31 cellular contexts compared by ENCODE assay signal in the genomic region with DNA sequence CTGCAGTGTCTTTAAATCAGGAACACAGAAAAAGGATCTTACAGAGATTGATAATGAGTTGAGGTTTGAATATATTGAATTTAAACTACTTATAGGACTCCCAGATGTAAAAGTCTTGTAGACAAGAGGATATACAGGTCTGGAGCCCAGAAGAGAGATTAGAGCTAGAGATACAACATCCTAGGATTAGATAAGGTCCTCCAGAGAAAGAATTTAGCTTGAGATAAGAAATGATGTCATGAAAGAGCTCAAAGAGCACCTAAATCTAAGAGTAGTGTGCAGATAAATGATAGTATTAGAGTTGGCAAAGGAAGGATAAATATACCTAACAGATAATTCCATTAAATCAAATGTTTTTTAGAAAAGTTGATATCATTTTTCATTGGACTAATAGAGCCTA.
"Had no signal": no experiment of that assay in that cellular context is flagged by ENCODE, and none has a peak within 500 bp of the region (broad histone marks: within the 10 kb centered on the region; RNA-seq: fewer than 3 reads in every experiment).

No MANE protein-coding gene starts in this region.

- ATAC-seq: naive thymus-derived CD8-positive, alpha-beta T cell; natural killer cell treated with Interleukin-12 subunit alpha and Interleukin-12 subunit beta and Interleukin-15 and Interleukin-18, amount 100 ng/mL, for 72 hours; pancreas; sciatic nerve; stimulated activated memory B cell treated with anti-CD40 and anti-IgM and Interleukin-4, amounts not matched to agents 10 μg/mL and 1 μg/mL and 100 μg/mL, for 72 hours; stimulated activated naive CD8-positive, alpha-beta T cell treated with anti-CD3 and anti-CD28 coated beads, Interleukin-15, amount 100 ng/mL, for 72 hours; stimulated activated naive CD8-positive, alpha-beta T cell treated with anti-CD3 and anti-CD28 coated beads, Interleukin-15, Interleukin-2, amounts not matched to agents 100 U/mL and 50 U/mL, for 24 hours; upper lobe of right lung had no signal

- H3K27me3 Mint-ChIP-seq: naive thymus-derived CD8-positive, alpha-beta T cell; natural killer cell treated with Interleukin-12 subunit alpha and Interleukin-12 subunit beta and Interleukin-15 and Interleukin-18, amount 100 ng/mL, for 72 hours; stimulated activated memory B cell treated with anti-CD40 and anti-IgM and Interleukin-4, amounts not matched to agents 10 μg/mL and 1 μg/mL and 100 μg/mL, for 72 hours; stimulated activated naive CD8-positive, alpha-beta T cell treated with anti-CD3 and anti-CD28 coated beads, Interleukin-15, amount 100 ng/mL, for 72 hours; type B pancreatic cell had no signal

- H3K27ac ChIP-seq: neutrophil, pancreas, prostate gland, right atrium auricular region, skin epidermis, spleen, suprapubic skin, testis, tibial artery, transverse colon, upper lobe of right lung, uterus had no signal

- H3K9me3 ChIP-seq: pancreas, prostate gland, right atrium auricular region, suprapubic skin, testis, transverse colon, upper lobe of right lung, uterus had no signal

- DNase-seq: naive thymus-derived CD8-positive, alpha-beta T cell; nephron progenitor cell; nucleus accumbens; pancreas; retina; spleen; stimulated activated CD4-positive, alpha-beta T cell treated with anti-CD3 and anti-CD28 coated beads, Interleukin-12 subunit alpha, Interleukin-12 subunit beta, amount 100 ng/mL, for 4 hours; stimulated activated CD4-positive, alpha-beta T cell treated with anti-CD3 and anti-CD28 coated beads, Interleukin-1b, Interleukin-23, amount 100 ng/mL, for 48 hours; stimulated activated CD4-positive, alpha-beta T cell treated with anti-CD3 and anti-CD28 coated beads, Interleukin-4, amount 100 ng/mL, for 1 hour; stimulated activated CD4-positive, alpha-beta T cell treated with anti-CD3 and anti-CD28 coated beads, Interleukin-4, amount 100 ng/mL, for 4 hours; stimulated activated CD8-positive, alpha-beta memory T cell treated with anti-CD3 and anti-CD28 coated beads, Interleukin-4, amount 100 ng/mL, for 48 hours; stimulated activated naive CD4-positive, alpha-beta T cell; stimulated activated naive CD8-positive, alpha-beta T cell treated with anti-CD3 and anti-CD28 coated beads, Interleukin-15, amount 100 ng/mL, for 72 hours; stimulated activated naive CD8-positive, alpha-beta T cell treated with anti-CD3 and anti-CD28 coated beads, Interleukin-15, Interleukin-2, amounts not matched to agents 100 U/mL and 50 U/mL, for 24 hours; substantia nigra; testis; tibial artery; transverse colon; upper lobe of right lung; uterus had no signal

- FAIRE-seq: pancreas had no signal

- H3K27me3 ChIP-seq: neutrophil, pancreas, right atrium auricular region, spleen, suprapubic skin, testis, tibial artery, transverse colon, upper lobe of right lung, uterus had no signal

- H3K4me1 ChIP-seq: pancreas, prostate gland, right atrium auricular region, spleen, suprapubic skin, testis, transverse colon, upper lobe of right lung, uterus had no signal

- H3K4me1 Mint-ChIP-seq: nephron progenitor cell, neural crest cell had no signal

- H3K4me3 ChIP-seq: pancreas, prostate gland, right atrium auricular region, skin epidermis, smooth muscle cell, spleen, suprapubic skin, testis, tibial artery, transverse colon, upper lobe of right lung, uterus had no signal

- H3K4me3 Mint-ChIP-seq: naive thymus-derived CD8-positive, alpha-beta T cell; natural killer cell treated with Interleukin-12 subunit alpha and Interleukin-12 subunit beta and Interleukin-15 and Interleukin-18, amount 100 ng/mL, for 72 hours; nephron progenitor cell; neural crest cell; stimulated activated memory B cell treated with anti-CD40 and anti-IgM and Interleukin-4, amounts not matched to agents 10 μg/mL and 1 μg/mL and 100 μg/mL, for 72 hours; stimulated activated naive CD8-positive, alpha-beta T cell treated with anti-CD3 and anti-CD28 coated beads, Interleukin-15, amount 100 ng/mL, for 72 hours; type B pancreatic cell had no signal

- H3K36me3 ChIP-seq: neutrophil, pancreas, prostate gland, right atrium auricular region, suprapubic skin, transverse colon, upper lobe of right lung, uterus had no signal

- H3K27ac Mint-ChIP-seq: naive thymus-derived CD8-positive, alpha-beta T cell; natural killer cell treated with Interleukin-12 subunit alpha and Interleukin-12 subunit beta and Interleukin-15 and Interleukin-18, amount 100 ng/mL, for 72 hours; nephron progenitor cell; stimulated activated memory B cell treated with anti-CD40 and anti-IgM and Interleukin-4, amounts not matched to agents 10 μg/mL and 1 μg/mL and 100 μg/mL, for 72 hours; stimulated activated naive CD8-positive, alpha-beta T cell treated with anti-CD3 and anti-CD28 coated beads, Interleukin-15, amount 100 ng/mL, for 72 hours; type B pancreatic cell had no signal

- H3K4me2 ChIP-seq: smooth muscle cell had no signal
